Comparison of ENCODE assay signal across 8 cellular contexts in the genomic region with DNA sequence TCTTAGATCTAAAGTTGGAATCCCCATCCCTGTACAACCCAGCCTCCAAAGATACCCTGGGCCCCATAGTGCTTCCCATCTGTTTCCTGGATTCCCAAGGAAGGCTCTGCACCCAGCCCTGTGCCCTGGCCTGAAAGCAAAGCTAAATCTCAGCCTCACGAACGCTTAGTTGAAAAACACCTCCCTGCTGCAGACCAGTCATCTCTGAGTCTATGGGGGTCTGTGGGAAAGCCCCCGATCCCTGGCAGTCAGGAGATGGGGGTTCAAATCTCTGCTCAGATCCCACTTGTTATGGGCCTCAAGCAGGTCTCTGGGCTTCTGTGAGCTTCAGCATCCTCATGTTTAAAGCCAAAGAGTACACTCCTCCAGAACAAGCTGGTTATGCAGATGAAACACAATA.
"Had no signal": no experiment of that assay in that cellular context is flagged by ENCODE, and none has a peak within 500 bp of the region (broad histone marks: within the 10 kb centered on the region; RNA-seq: fewer than 3 reads in every experiment).

No MANE protein-coding gene starts in this region.

- DNase-seq: GM23248, GOT3, H7, HFFc6, KBM-7 had no signal

- H3K9me3 ChIP-seq: HAP-1 had no signal

- H3K36me3 ChIP-seq: HAP-1 had no signal

- H3K4me3 ChIP-seq: GM23248, HAP-1 had no signal

- H3K4me1 ChIP-seq: HAP-1 had no signal

- FAIRE-seq: HepG2 had no signal

- H3K27ac ChIP-seq: GM23248, HL-60 had no signal
